8 cellular contexts compared by ENCODE assay signal in the genomic region with DNA sequence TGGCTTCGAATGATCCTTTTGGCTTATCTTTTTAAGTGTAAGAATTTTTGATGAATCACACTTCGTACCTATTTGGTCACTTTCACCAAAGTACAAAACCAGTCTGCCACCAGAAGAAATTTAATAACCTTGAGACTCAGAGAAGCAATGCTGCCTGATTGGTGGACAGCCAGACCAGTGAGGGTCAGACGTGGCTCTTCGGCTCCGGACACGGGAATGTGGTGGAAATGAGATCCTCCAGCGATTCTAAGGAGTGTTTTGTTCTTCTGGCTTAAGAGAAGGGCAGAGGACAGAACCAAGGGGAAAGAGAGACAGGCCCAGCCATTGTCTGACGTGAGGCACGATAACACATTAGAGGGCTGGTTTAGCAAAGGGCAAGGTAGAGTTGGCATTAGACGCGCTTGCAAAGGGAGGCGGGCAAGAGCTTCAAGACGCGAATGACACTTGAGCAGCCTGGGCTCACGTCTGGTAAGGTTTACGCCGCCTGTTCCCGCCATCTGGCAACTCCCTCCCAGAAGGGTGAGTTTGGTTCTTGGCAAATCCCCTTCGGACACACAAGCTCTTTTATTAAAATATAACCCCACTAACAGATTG. TPM values are rescaled to one million over a fixed set of nuclear protein-coding genes. Genes with fewer than 3 reads are reported as not detected.
A peak's percentile ranks its signal among the peaks of the same experiment; 100 is the strongest.
DNase-seq lines count a peak whose midpoint lies in the region; ATAC-seq and TF ChIP-seq lines count a peak whose summit lies in the region.

No MANE protein-coding gene starts in this region.

- H3K9me2 ChIP-seq in GM23338 (ENCODE audit: insufficient read depth) = peaks cover 10% of the 10 kb centered on the region

- ATAC-seq in DND-41 (ENCODE audit: insufficient read depth, low read depth) (peak; percentile 55), GM23338 (peak; percentile 70), HG02981 (IDR thresholded peaks at IDR 0.05; ENCODE audit: unreplicated experiment) (no peak)
- ATAC-seq in stimulated activated naive CD8-positive, alpha-beta T cell treated with anti-CD3 and anti-CD28 coated beads, Interleukin-15, Interleukin-2, amounts not matched to agents 100 U/mL and 50 U/mL, for 24 hours = peak; percentile 53

- H3K36me3 ChIP-seq in DND-41 (ENCODE audit: insufficient read depth, low read length) = no peaks in the 10 kb centered on the region
- H3K36me3 ChIP-seq in GM23338 (ENCODE audit: insufficient read depth) = no peaks in the 10 kb centered on the region
- H3K36me3 ChIP-seq in iPS-20b (ENCODE audit: insufficient read depth, low read depth, low read length) = no peaks in the 10 kb centered on the region

- H3K27me3 Mint-ChIP-seq in GM23338 (ENCODE audit: insufficient read depth, low read depth, poor library complexity) = peaks cover 13% of the 10 kb centered on the region

- H3K4me2 ChIP-seq in DND-41 (ENCODE audit: insufficient read depth, low read length) = peak overlapping the region; percentile 2; the same call in 1 of the 2 replicates
- peak overlapping the region; percentile 73 for H3K4me2 ChIP-seq in GM23338

- no peak overlapping the region for H3K9ac ChIP-seq in DND-41 (ENCODE audit: low read depth, low read length)
- H3K9ac ChIP-seq in iPS-20b (ENCODE audit: low read depth, low read length) = peak overlapping the region; percentile 78

- H3K4me3 Mint-ChIP-seq in GM23338 = peak overlapping the region; percentile 73

- peaks cover 15% of the 10 kb centered on the region for H3K4me1 Mint-ChIP-seq in GM23338

- DNase-seq in DND-41 = no peak
- peak; percentile 86 for DNase-seq in GM23338 (ENCODE audit: low spot score)
- peak; percentile 96 for DNase-seq in NCI-H146 (lab: John Stamatoyannopoulos, UW)
- DNase-seq in activated naive CD8-positive, alpha-beta T cell treated with anti-CD3 and anti-CD28 coated beads, Interleukin-2, amount 50 U/mL, for 16 hours (ENCODE audit: low read depth, low spot score) = peak; percentile 35
- no peak for DNase-seq in stimulated activated naive CD8-positive, alpha-beta T cell treated with anti-CD3 and anti-CD28 coated beads, Interleukin-15, Interleukin-2, amounts not matched to agents 100 U/mL and 50 U/mL, for 24 hours
- DNase-seq in GOT3 (lab: John Stamatoyannopoulos, UW) = no peak

- H3K36me3 Mint-ChIP-seq in GM23338 (ENCODE audit: low read depth) = peaks cover 12% of the 10 kb centered on the region; the same call in 2 of the 3 replicates

- no peak overlapping the region for H3K4me3 ChIP-seq in DND-41 (ENCODE audit: low read depth in 1 of 2, low read length in 2 of 2)
- H3K4me3 ChIP-seq in GM23338 = peak overlapping the region; percentile 50
- H3K4me3 ChIP-seq in iPS-20b (ENCODE audit: low read length) = peak overlapping the region; percentile 63

- no peaks in the 10 kb centered on the region for H3K9me3 ChIP-seq in DND-41 (ENCODE audit: insufficient read depth, low read length, severe bottlenecking)
- H3K9me3 ChIP-seq in iPS-20b (ENCODE audit: insufficient read depth, low read depth, low read length) = no peaks in the 10 kb centered on the region

- peaks cover 20% of the 10 kb centered on the region; the same call in 2 of the 3 replicates for H3K9me3 Mint-ChIP-seq in GM23338

- no peaks in the 10 kb centered on the region for H3K79me2 ChIP-seq in DND-41 (ENCODE audit: insufficient read depth, low read length)
- no peaks in the 10 kb centered on the region for H3K79me2 ChIP-seq in GM23338 (replicated peaks; ENCODE audit: insufficient read depth)

- H3K27ac ChIP-seq in DND-41 (ENCODE audit: low read length) (no peak overlapping the region), GM23338 (ENCODE audit: low read depth) (peak overlapping the region; percentile 94), iPS-20b (ENCODE audit: low read length) (peak overlapping the region; percentile 41)

- H3K27ac Mint-ChIP-seq in GM23338 = peak overlapping the region; percentile 99

- H4K20me1 ChIP-seq in DND-41 (ENCODE audit: insufficient read depth, low read length) = no peaks in the 10 kb centered on the region
- no peaks in the 10 kb centered on the region for H4K20me1 ChIP-seq in GM23338 (replicated peaks; ENCODE audit: insufficient read depth)

- H3K27me3 ChIP-seq in DND-41 (ENCODE audit: insufficient read depth, low read length, poor library complexity) = peaks cover 3% of the 10 kb centered on the region
- no peaks in the 10 kb centered on the region for H3K27me3 ChIP-seq in GM23338 (ENCODE audit: insufficient read depth)
- no peaks in the 10 kb centered on the region for H3K27me3 ChIP-seq in iPS-20b (ENCODE audit: insufficient read depth, low read length)

- H2AFZ ChIP-seq in DND-41 (ENCODE audit: low read depth, low read length) = no peak overlapping the region; the same call in 1 of the 2 replicates
- H2AFZ ChIP-seq in GM23338 = no peak overlapping the region

- H3F3A ChIP-seq in GM23338 (replicated peaks; ENCODE audit: low read depth) = peaks cover 15% of the 10 kb centered on the region

- peaks cover 5% of the 10 kb centered on the region; the same call in 1 of the 2 replicates for H3K4me1 ChIP-seq in DND-41 (ENCODE audit: insufficient read depth, low read length)
- peaks cover 8% of the 10 kb centered on the region; the same call in 1 of the 2 replicates for H3K4me1 ChIP-seq in GM23338 (ENCODE audit: insufficient read depth)
- H3K4me1 ChIP-seq in iPS-20b (ENCODE audit: insufficient read depth, low read length) = peaks cover 5% of the 10 kb centered on the region; the same call in 1 of the 2 replicates

- TF ChIP-seq CTCF in DND-41 (IDR thresholded peaks at IDR 0.05; ENCODE audit: borderline replicate concordance, extremely low read depth, low read length, poor library complexity, severe bottlenecking) (no peak), GM23338 (conservative IDR thresholded peaks at IDR 0.05; ENCODE audit: low read depth in 2 of 2) (no peak)

TF ChIP-seq in GM23338, 12 proteins besides CTCF, POLR2A, EP300 and RAD21 (continues in another document):
- TF ChIP-seq ZNF114 (CRISPR knock-in tag; IDR thresholded peaks at IDR 0.05) (no peak), POLR2AphosphoS5 (IDR thresholded peaks at IDR 0.05; ENCODE audit: low read depth) (peak; percentile 9; the same call in 1 of the 2 replicates), REST (IDR thresholded peaks at IDR 0.05; ENCODE audit: unreplicated experiment) (no peak), ZNF331 (CRISPR knock-in tag; IDR thresholded peaks at IDR 0.05; ENCODE audit: low read depth) (no peak)

RNA-seq across cellular contexts. Expression of gene EZR, which starts 49.9 kb away (rescaled TPM):
- total RNA-seq in GM23338 (2014; rRNA removed; shearing (Covaris generic)) = 208 and 209 TPM in 2 replicates
- polyA plus RNA-seq in GM23338 (2016; fragmentation: Nextera tagmentation; extraction: Ambion mirVana) = 188 and 199 TPM in 2 replicates

Comparison
In these comparisons a context has a peak if more than half of its experiments do, and no peak if none do; other contexts are left out.
1. DNase-seq: peak in GM23338 (single experiment), NCI-H146 (single experiment) and activated naive CD8-positive, alpha-beta T cell treated with anti-CD3 and anti-CD28 coated beads, Interleukin-2, amount 50 U/mL, for 16 hours (single experiment); none in DND-41 (single experiment), stimulated activated naive CD8-positive, alpha-beta T cell treated with anti-CD3 and anti-CD28 coated beads, Interleukin-15, Interleukin-2, amounts not matched to agents 100 U/mL and 50 U/mL, for 24 hours (single experiment) and GOT3 (single experiment).
2. H3K4me3 ChIP-seq: peak in GM23338 (single experiment) and iPS-20b (single experiment); none in DND-41 (0 of 2).